Comparison of ENCODE assay signal across 8 cellular contexts in genomic region chr16:21663889-21664647, GRCh38. TPM values are rescaled to one million over a fixed set of nuclear protein-coding genes. Genes with fewer than 3 reads are reported as not detected.
A peak's percentile ranks its signal among the peaks of the same experiment; 100 is the strongest.
DNase-seq lines count a peak whose midpoint lies in the region; ATAC-seq and TF ChIP-seq lines count a peak whose summit lies in the region.

Gene OTOA, plus strand, starts transcription at chr16:21663968. Its CDS starts 14,547 bp downstream, at chr16:21678515.

- DNase-seq in H7 (peak; percentile 86), fibroblast of lung (ENCODE audit: low read depth in 2 of 2) (no peak), NCI-H1048 (lab: John Stamatoyannopoulos, UW) (no peak)
- peak; percentile 31 for DNase-seq in activated CD4-positive, alpha-beta T cell treated with anti-CD3 and anti-CD28 coated beads, Interleukin-2, amount 50 U/mL, for 1 hour

- peak within 1 kb of the TSS; percentile 19; the same call in 1 of the 2 replicates for H3K4me3 ChIP-seq in H7 (ENCODE audit: insufficient read depth, low read depth, low read length)
- peak within 1 kb of the TSS in 1 of 4 experiments; percentile 20 for H3K4me3 ChIP-seq in fibroblast of lung (replicated peaks in 1 of 4; ENCODE audit: control extremely low read depth in 1 of 4, insufficient read depth in 1 of 4, low read depth in 3 of 4, low read length in 4 of 4)
- H3K4me3 ChIP-seq in skeletal muscle satellite cell (ENCODE audit: low read length): no peak within 1 kb of the TSS

- no peaks in the 10 kb centered on the region for H3K9me3 ChIP-seq in fibroblast of lung (ENCODE audit: control insufficient read depth, insufficient read depth, low read depth, low read length)
- H3K9me3 ChIP-seq in skeletal muscle satellite cell (replicated peaks; ENCODE audit: low read length): no peaks in the 10 kb centered on the region

- H3K79me2 ChIP-seq in fibroblast of lung (ENCODE audit: control insufficient read depth, insufficient read depth, low read length): no peaks in the 10 kb centered on the region

- H3K9ac ChIP-seq in fibroblast of lung (ENCODE audit: insufficient read depth, low read length) (no peak within 1 kb of the TSS), skeletal muscle satellite cell (ENCODE audit: low read depth, low read length) (no peak within 1 kb of the TSS)

- TF ChIP-seq CTCF in fibroblast of lung (conservative IDR thresholded peaks at IDR 0.05 in 1 of 2, IDR thresholded peaks at IDR 0.05 in 1 of 2; ENCODE audit: low read depth in 1 of 2, low read length in 2 of 2): no peak

- no peaks in the 10 kb centered on the region for H3K27me3 ChIP-seq in H7 (ENCODE audit: control insufficient read depth, insufficient read depth, low read length)
- H3K27me3 ChIP-seq in fibroblast of lung (ENCODE audit: control insufficient read depth, insufficient read depth, low read length): no peaks in the 10 kb centered on the region
- H3K27me3 ChIP-seq in skeletal muscle satellite cell (ENCODE audit: control insufficient read depth, insufficient read depth, low read length): peaks cover 15% of the 10 kb centered on the region

- H2AFZ ChIP-seq in fibroblast of lung (ENCODE audit: low read length): no peak within 1 kb of the TSS

- H3K27ac ChIP-seq in fibroblast of lung (ENCODE audit: insufficient read depth, low read length): no peak within 1 kb of the TSS

- ATAC-seq in GM21619 (IDR thresholded peaks at IDR 0.05; ENCODE audit: unreplicated experiment) (no peak), GM18519 (IDR thresholded peaks at IDR 0.05; ENCODE audit: low FRiP score, unreplicated experiment) (no peak), HG03097 (IDR thresholded peaks at IDR 0.05; ENCODE audit: low FRiP score, unreplicated experiment) (no peak)

- H4K20me1 ChIP-seq in fibroblast of lung (ENCODE audit: control insufficient read depth, extremely low read depth, insufficient read depth, low read length): no peaks in the 10 kb centered on the region

- H3K4me2 ChIP-seq in fibroblast of lung (ENCODE audit: extremely low read depth, insufficient read depth, low read length): peak within 1 kb of the TSS; percentile 23
- peak within 1 kb of the TSS; percentile 70 for H3K4me2 ChIP-seq in skeletal muscle satellite cell (ENCODE audit: low read length)

- H3K4me1 ChIP-seq in fibroblast of lung (ENCODE audit: control insufficient read depth, extremely low read depth, insufficient read depth, low read length) (no peaks in the 10 kb centered on the region), skeletal muscle satellite cell (ENCODE audit: control insufficient read depth, insufficient read depth, low read length) (no peaks in the 10 kb centered on the region)

- H3K36me3 ChIP-seq in H7 (replicated peaks; ENCODE audit: control insufficient read depth, insufficient read depth, low read length) (no peaks in the 10 kb centered on the region), fibroblast of lung (ENCODE audit: control insufficient read depth, insufficient read depth, low read length) (no peaks in the 10 kb centered on the region), skeletal muscle satellite cell (ENCODE audit: insufficient read depth, low read length) (peaks cover 9% of the 10 kb centered on the region)

RNA-seq across cellular contexts. Expression of gene OTOA, which starts in this region (rescaled TPM):
- not detected in 2 replicates for total RNA-seq in H7 (2014; rRNA removed; shearing (Covaris generic))
- total RNA-seq in fibroblast of lung: 0.17 TPM in 1 of 2 replicates, not detected in the other
- polyA plus RNA-seq in fibroblast of lung: not detected in 2 replicates
- polyA plus RNA-seq in fibroblast of lung (2012): not detected in 2 replicates
- not detected in 2 replicates for polyA minus RNA-seq in fibroblast of lung (ENCODE audit: low replicate concordance)
- not detected in 2 replicates for total RNA-seq in skeletal muscle satellite cell (2012; rRNA removed)

Comparison
In these comparisons a context has a peak if more than half of its experiments do, and no peak if none do; other contexts are left out.
1. Peak in DNase-seq and H3K4me3 ChIP-seq in H7; RNA of the gene not detected or under 1 TPM.